ENCODE assay signal across 29 cellular contexts in genomic region chr5:158765407-158765806, GRCh38.
"Had no signal": no experiment of that assay in that cellular context is flagged by ENCODE, and none has a peak within 500 bp of the region (broad histone marks: within the 10 kb centered on the region; RNA-seq: fewer than 3 reads in every experiment).

No MANE protein-coding gene starts in this region.

- DNase-seq: activated CD4-positive, alpha-beta T cell treated with anti-CD3 and anti-CD28 coated beads for 36 hours; activated CD4-positive, alpha-beta T cell treated with anti-CD3 and anti-CD28 coated beads, Interleukin-2, amount 50 U/mL, for 4 hours; activated CD8-positive, alpha-beta memory T cell treated with anti-CD3 and anti-CD28 coated beads for 24 hours; activated CD8-positive, alpha-beta memory T cell treated with anti-CD3 and anti-CD28 coated beads, Interleukin-2, amount 50 U/mL, for 4 hours; activated naive CD8-positive, alpha-beta T cell treated with anti-CD3 and anti-CD28 coated beads for 36 hours; activated T-cell treated with anti-CD3 and anti-CD28 coated beads, Interleukin-2, amount 50 U/mL, for 24 hours; colonic mucosa; dorsolateral prefrontal cortex; effector memory CD8-positive, alpha-beta T cell; foreskin melanocyte; immature natural killer cell; lower lobe of right lung; posterior cingulate gyrus; right lobe of liver; stimulated activated CD4-positive, alpha-beta T cell treated with anti-CD3 and anti-CD28 coated beads, Interleukin-1b, Interleukin-23, amount 100 ng/mL, for 48 hours; stomach; T-helper 9 cell; testis had no signal

- H3K9ac ChIP-seq: neural progenitor cell had no signal

- H3K27me3 Mint-ChIP-seq: activated naive CD8-positive, alpha-beta T cell treated with anti-CD3 and anti-CD28 coated beads for 36 hours; type B pancreatic cell had no signal

- H3K27ac Mint-ChIP-seq: activated CD4-positive, alpha-beta T cell treated with anti-CD3 and anti-CD28 coated beads for 36 hours; activated naive CD8-positive, alpha-beta T cell treated with anti-CD3 and anti-CD28 coated beads for 36 hours; activated T-cell treated with anti-CD3 and anti-CD28 coated beads, Interleukin-2, amount 50 U/mL, for 24 hours; activated T-helper 17 cell treated with anti-CD3 and anti-CD28 coated beads, Interleukin-2, amount 50 U/mL, for 72 hours; effector memory CD8-positive, alpha-beta T cell; immature natural killer cell; neural progenitor cell; type B pancreatic cell; WTC11 had no signal

- H3K4me3 Mint-ChIP-seq: activated CD4-positive, alpha-beta T cell treated with anti-CD3 and anti-CD28 coated beads for 36 hours; activated naive CD8-positive, alpha-beta T cell treated with anti-CD3 and anti-CD28 coated beads for 36 hours; activated T-cell treated with anti-CD3 and anti-CD28 coated beads, Interleukin-2, amount 50 U/mL, for 24 hours; activated T-helper 17 cell treated with anti-CD3 and anti-CD28 coated beads, Interleukin-2, amount 50 U/mL, for 72 hours; effector memory CD8-positive, alpha-beta T cell; immature natural killer cell; neural progenitor cell; type B pancreatic cell; WTC11 had no signal

- H3K79me2 ChIP-seq: hepatocyte had no signal

- H3K4me2 ChIP-seq: hepatocyte, neural progenitor cell had no signal

- H3K4me1 Mint-ChIP-seq: activated T-helper 17 cell treated with anti-CD3 and anti-CD28 coated beads, Interleukin-2, amount 50 U/mL, for 72 hours; immature natural killer cell had no signal

- H3K27ac ChIP-seq: colonic mucosa, dorsolateral prefrontal cortex, hepatocyte, lower lobe of right lung, neural progenitor cell, right lobe of liver, skin epidermis, stomach, testis had no signal

- H3K36me3 ChIP-seq: colonic mucosa, lower lobe of right lung, neural progenitor cell, right lobe of liver, stomach had no signal

- H3K36me3 Mint-ChIP-seq: activated naive CD8-positive, alpha-beta T cell treated with anti-CD3 and anti-CD28 coated beads for 36 hours; immature natural killer cell; naive thymus-derived CD8-positive, alpha-beta T cell; neural progenitor cell; type B pancreatic cell; WTC11 had no signal

- H3K27me3 ChIP-seq: colonic mucosa, neural progenitor cell, right lobe of liver, stomach, testis had no signal

- H3K9me3 Mint-ChIP-seq: activated naive CD8-positive, alpha-beta T cell treated with anti-CD3 and anti-CD28 coated beads for 36 hours; activated T-helper 17 cell treated with anti-CD3 and anti-CD28 coated beads, Interleukin-2, amount 50 U/mL, for 72 hours; effector memory CD8-positive, alpha-beta T cell; neural progenitor cell; type B pancreatic cell; WTC11 had no signal

- H2AFZ ChIP-seq: hepatocyte, neural progenitor cell had no signal

- H3K9me3 ChIP-seq: colonic mucosa, lower lobe of right lung, right lobe of liver, stomach, testis had no signal

- ATAC-seq: activated CD4-positive, alpha-beta T cell treated with anti-CD3 and anti-CD28 coated beads for 36 hours; activated T-helper 17 cell treated with anti-CD3 and anti-CD28 coated beads, Interleukin-2, amount 50 U/mL, for 72 hours; effector memory CD8-positive, alpha-beta T cell; esophagus mucosa; left lobe of liver; lower lobe of right lung; naive thymus-derived CD8-positive, alpha-beta T cell; right lobe of liver; WTC11 had no signal

- H3K4me1 ChIP-seq: colonic mucosa, testis had no signal

- FAIRE-seq: astrocyte, endothelial cell of umbilical vein had no signal

- H3K4me3 ChIP-seq: colonic mucosa, dorsolateral prefrontal cortex, hepatocyte, lower lobe of right lung, neural progenitor cell, right lobe of liver, skin epidermis, stomach, testis had no signal
